9 cellular contexts compared by ENCODE assay signal in genomic region chr14:105974902-105975301, GRCh38.
DNase-seq lines count a peak whose midpoint lies in the region; ATAC-seq and TF ChIP-seq lines count a peak whose summit lies in the region.
"Had no signal": no experiment of that assay in that cellular context is flagged by ENCODE, and none has a peak within 500 bp of the region (broad histone marks: within the 10 kb centered on the region; RNA-seq: fewer than 3 reads in every experiment).

No MANE protein-coding gene starts in this region.

- no peaks in the 10 kb centered on the region for H3K9me3 Mint-ChIP-seq in T-helper 2 cell treated with Interferon-gamma antibody and Interleukin-4, amounts not matched to agents 5 μg/mL and 100 μg/mL, for 36 hours

- H3K4me1 Mint-ChIP-seq in T-helper 2 cell treated with Interferon-gamma antibody and Interleukin-4, amounts not matched to agents 5 μg/mL and 100 μg/mL, for 36 hours (ENCODE audit: low read depth), result no peaks in the 10 kb centered on the region

- peaks cover 0 to 58% (median 24%) of the 10 kb centered on the region in 45 donors for H3K27me3 ChIP-seq in dorsolateral prefrontal cortex
- H3K27me3 ChIP-seq: BLaER1 had no signal

- DNase-seq in NCI-H748 (lab: John Stamatoyannopoulos, UW; ENCODE audit: unreplicated experiment), result peak; percentile 47
- no peak for DNase-seq in NCI-H748 treated with DMSO at 0.1 percent for 48 hours (lab: John Stamatoyannopoulos, UW)
- DNase-seq in T-helper 2 cell treated with Interferon-gamma antibody and Interleukin-4, amounts not matched to agents 5 μg/mL and 100 μg/mL, for 36 hours (ENCODE audit: low spot score), result peak; percentile 22
- DNase-seq in central memory CD4-positive, alpha-beta T cell, result peak; percentile 26
- DNase-seq in stimulated activated CD8-positive, alpha-beta memory T cell treated with anti-CD3 and anti-CD28 coated beads, Interleukin-7, amount 100 ng/mL, for 24 hours (ENCODE audit: low read depth), result peak; percentile 41
- DNase-seq in dorsolateral prefrontal cortex, result no peak

- H3K36me3 Mint-ChIP-seq in T-helper 2 cell treated with Interferon-gamma antibody and Interleukin-4, amounts not matched to agents 5 μg/mL and 100 μg/mL, for 36 hours (ENCODE audit: low read depth), result no peaks in the 10 kb centered on the region

- no peak overlapping the region for H3K27ac Mint-ChIP-seq in T-helper 2 cell treated with Interferon-gamma antibody and Interleukin-4, amounts not matched to agents 5 μg/mL and 100 μg/mL, for 36 hours

- ATAC-seq in HG03520 (IDR thresholded peaks at IDR 0.05; ENCODE audit: unreplicated experiment) (no peak), HG03378 (IDR thresholded peaks at IDR 0.05; ENCODE audit: unreplicated experiment) (no peak)

- intact Hi-C loops in dorsolateral prefrontal cortex (cut with DNase I), result no loop called here

- peak in 8 of 56 donors; percentile 8 to 37 (median 22) for TF ChIP-seq CTCF in dorsolateral prefrontal cortex (IDR thresholded peaks at IDR 0.05 in 54 of 56, conservative IDR thresholded peaks at IDR 0.05 in 2 of 56; ENCODE audit: low read depth in 1 of 56, partially characterized antibody in 56 of 56)

- H3K27ac ChIP-seq in dorsolateral prefrontal cortex, result no peak overlapping the region
- H3K27ac ChIP-seq: BLaER1 had no signal

- H3K4me3 ChIP-seq in dorsolateral prefrontal cortex, result no peak overlapping the region
- H3K4me3 ChIP-seq: BLaER1 had no signal

- H3K27me3 Mint-ChIP-seq in T-helper 2 cell treated with Interferon-gamma antibody and Interleukin-4, amounts not matched to agents 5 μg/mL and 100 μg/mL, for 36 hours (ENCODE audit: low read depth), result no peaks in the 10 kb centered on the region

- no peak overlapping the region for H3K4me3 Mint-ChIP-seq in T-helper 2 cell treated with Interferon-gamma antibody and Interleukin-4, amounts not matched to agents 5 μg/mL and 100 μg/mL, for 36 hours

Comparison
In these comparisons a context has a peak if more than half of its experiments do, and no peak if none do; other contexts are left out.
1. DNase-seq: peak in NCI-H748 (single experiment), T-helper 2 cell treated with Interferon-gamma antibody and Interleukin-4, amounts not matched to agents 5 μg/mL and 100 μg/mL, for 36 hours (single experiment), central memory CD4-positive, alpha-beta T cell (single experiment) and stimulated activated CD8-positive, alpha-beta memory T cell treated with anti-CD3 and anti-CD28 coated beads, Interleukin-7, amount 100 ng/mL, for 24 hours (single experiment); none in NCI-H748 treated with DMSO at 0.1 percent for 48 hours (single experiment) and dorsolateral prefrontal cortex (0 of 10).